In the genomic region with DNA sequence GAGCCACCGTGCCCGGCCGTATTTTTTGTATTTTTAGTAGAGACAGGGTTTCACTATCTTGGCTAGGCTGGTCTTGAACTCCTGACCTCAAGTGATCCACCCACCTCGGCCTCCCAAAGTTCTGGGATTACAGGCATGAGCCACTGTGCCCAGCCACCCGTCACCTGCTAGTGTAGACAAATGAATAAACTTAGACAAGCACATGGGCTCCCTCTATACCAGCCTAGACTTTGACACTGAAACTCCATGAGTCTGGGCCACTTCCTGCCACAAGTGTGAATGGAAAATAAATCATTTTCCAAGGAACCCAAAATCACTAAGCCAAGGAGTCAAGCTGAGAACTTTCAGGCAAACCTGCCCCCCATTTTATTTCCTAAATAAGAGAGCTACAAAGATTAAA, we compare ENCODE assay signal across 9 cellular contexts. TPM values are rescaled to one million over a fixed set of nuclear protein-coding genes. Genes with fewer than 3 reads are reported as not detected.
A peak's percentile ranks its signal among the peaks of the same experiment; 100 is the strongest.
DNase-seq lines count a peak whose midpoint lies in the region; ATAC-seq, FAIRE-seq and TF ChIP-seq lines count a peak whose summit lies in the region.
"Had no signal": no experiment of that assay in that cellular context is flagged by ENCODE, and none has a peak within 500 bp of the region (broad histone marks: within the 10 kb centered on the region; RNA-seq: fewer than 3 reads in every experiment).

No MANE protein-coding gene starts in this region.

- H3K4me3 ChIP-seq in pancreas = no peak overlapping the region
- H3K4me3 ChIP-seq: Peyer's patch had no signal

- no peaks in the 10 kb centered on the region for H3K27me3 Mint-ChIP-seq in stimulated activated naive CD8-positive, alpha-beta T cell treated with anti-CD3 and anti-CD28 coated beads, Interleukin-15, Interleukin-2, amounts not matched to agents 100 ng/mL and 50 ng/mL, for 24 hours
- no peaks in the 10 kb centered on the region for H3K27me3 Mint-ChIP-seq in activated naive CD8-positive, alpha-beta T cell

- no peaks in the 10 kb centered on the region for H3K9me3 ChIP-seq in pancreas
- H3K9me3 ChIP-seq: Peyer's patch had no signal

- peaks cover 57% of the 10 kb centered on the region for H3K4me1 Mint-ChIP-seq in stimulated activated naive CD8-positive, alpha-beta T cell treated with anti-CD3 and anti-CD28 coated beads, Interleukin-15, Interleukin-2, amounts not matched to agents 100 ng/mL and 50 ng/mL, for 24 hours (ENCODE audit: low read depth)
- peaks cover 59% of the 10 kb centered on the region for H3K4me1 Mint-ChIP-seq in activated naive CD8-positive, alpha-beta T cell (ENCODE audit: low read depth)

- no peak for TF ChIP-seq CTCF in pancreas (IDR thresholded peaks at IDR 0.05)

- peak overlapping the region; percentile 21 for H3K4me3 Mint-ChIP-seq in stimulated activated naive CD8-positive, alpha-beta T cell treated with anti-CD3 and anti-CD28 coated beads, Interleukin-15, Interleukin-2, amounts not matched to agents 100 ng/mL and 50 ng/mL, for 24 hours
- H3K4me3 Mint-ChIP-seq in activated naive CD8-positive, alpha-beta T cell = peak overlapping the region; percentile 68

- H3K36me3 Mint-ChIP-seq in stimulated activated naive CD8-positive, alpha-beta T cell treated with anti-CD3 and anti-CD28 coated beads, Interleukin-15, Interleukin-2, amounts not matched to agents 100 ng/mL and 50 ng/mL, for 24 hours (ENCODE audit: low read depth) = peaks cover 35% of the 10 kb centered on the region
- peaks cover 9% of the 10 kb centered on the region for H3K36me3 Mint-ChIP-seq in activated naive CD8-positive, alpha-beta T cell

- intact Hi-C loops in pancreas (cut with DNase I) = no loop called here

- H3K27ac Mint-ChIP-seq in stimulated activated naive CD8-positive, alpha-beta T cell treated with anti-CD3 and anti-CD28 coated beads, Interleukin-15, Interleukin-2, amounts not matched to agents 100 ng/mL and 50 ng/mL, for 24 hours = peak overlapping the region; percentile 95
- peak overlapping the region; percentile 82 for H3K27ac Mint-ChIP-seq in activated naive CD8-positive, alpha-beta T cell

- no peak for DNase-seq in stimulated activated naive CD8-positive, alpha-beta T cell treated with anti-CD3 and anti-CD28 coated beads, Interleukin-15, Interleukin-2, amounts not matched to agents 100 U/mL and 50 U/mL, for 24 hours
- peak; percentile 94 for DNase-seq in kidney tubule cell (ENCODE audit: low spot score)
- DNase-seq in pancreas = no peak
- no peak for DNase-seq in GDM1 (lab: John Stamatoyannopoulos, UW)

- peaks cover 0 to 3% (median 0%) of the 10 kb centered on the region in 3 donors for H3K4me1 ChIP-seq in pancreas

- no peaks in the 10 kb centered on the region for H3K27me3 ChIP-seq in pancreas
- H3K27me3 ChIP-seq: Peyer's patch had no signal

- no peak overlapping the region for H3K27ac ChIP-seq in pancreas

- no peak for ATAC-seq in stimulated activated naive CD8-positive, alpha-beta T cell treated with anti-CD3 and anti-CD28 coated beads, Interleukin-15, Interleukin-2, amounts not matched to agents 100 U/mL and 50 U/mL, for 24 hours
- ATAC-seq in GM18498 (IDR thresholded peaks at IDR 0.05; ENCODE audit: unreplicated experiment) (no peak), pancreas (no peak), HG03097 (IDR thresholded peaks at IDR 0.05; ENCODE audit: low FRiP score, unreplicated experiment) (no peak)

- no peak for FAIRE-seq in pancreas (lab: Jason Lieb, UNC)

- H3K36me3 ChIP-seq in pancreas = no peaks in the 10 kb centered on the region
- H3K36me3 ChIP-seq: Peyer's patch had no signal

- peaks cover 7% of the 10 kb centered on the region for H3K9me3 Mint-ChIP-seq in stimulated activated naive CD8-positive, alpha-beta T cell treated with anti-CD3 and anti-CD28 coated beads, Interleukin-15, Interleukin-2, amounts not matched to agents 100 ng/mL and 50 ng/mL, for 24 hours
- peaks cover 4% of the 10 kb centered on the region for H3K9me3 Mint-ChIP-seq in activated naive CD8-positive, alpha-beta T cell (ENCODE audit: low read depth)

- WGBS in pancreas, 2 donors = 80 to 91% methylated on average over 5 of the region's 5 CpGs

RNA-seq across cellular contexts. Expression of a gene that starts 27.0 kb away (rescaled TPM):
- total RNA-seq in pancreas = 1,000 to 10,000 TPM; 2,995 to 3,873 (median 3,563) TPM
- 1,000 to 10,000 TPM; 3,587 to 4,358 TPM for polyA plus RNA-seq in pancreas

RNA-seq across cellular contexts. Expression of a gene that starts 50.2 kb away (rescaled TPM):
- 10 to 100 TPM in 2 of 6 donors, 1 to 10 TPM in 4; 4.5 to 12.3 (median 8.3) TPM for total RNA-seq in pancreas
- 1 to 10 TPM; 3.8 to 7.5 TPM for polyA plus RNA-seq in pancreas
